ENCODE assay signal across 1 cellular context in the genomic region with DNA sequence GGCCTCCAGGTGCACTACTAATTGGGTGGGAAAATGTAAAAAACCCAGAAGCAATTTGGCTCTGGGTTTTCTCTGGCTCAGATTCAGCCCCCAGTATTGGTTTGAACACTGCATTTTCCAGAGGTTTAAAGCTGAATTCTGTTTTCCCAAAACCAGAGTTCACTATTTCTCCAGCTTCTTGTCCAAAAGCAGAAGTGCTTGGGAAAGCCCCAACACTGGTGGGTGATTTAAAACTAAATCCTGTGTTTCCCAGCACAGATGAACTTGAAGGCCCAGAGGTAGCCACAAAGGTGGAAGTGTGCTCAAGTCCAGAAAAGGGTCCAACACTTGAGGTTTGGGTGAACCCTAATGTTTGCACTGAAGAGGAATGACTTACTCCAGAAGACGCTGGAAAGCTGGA.
TF ChIP-seq lines count a peak whose summit lies in the region.

No MANE protein-coding gene starts in this region.

TF ChIP-seq in neural cell, 6 proteins besides CTCF, POLR2A, EP300 and RAD21:
- no peak for TF ChIP-seq MXI1 (conservative IDR thresholded peaks at IDR 0.05; ENCODE audit: poor library complexity, severe bottlenecking)
- TF ChIP-seq, protein P1, sequence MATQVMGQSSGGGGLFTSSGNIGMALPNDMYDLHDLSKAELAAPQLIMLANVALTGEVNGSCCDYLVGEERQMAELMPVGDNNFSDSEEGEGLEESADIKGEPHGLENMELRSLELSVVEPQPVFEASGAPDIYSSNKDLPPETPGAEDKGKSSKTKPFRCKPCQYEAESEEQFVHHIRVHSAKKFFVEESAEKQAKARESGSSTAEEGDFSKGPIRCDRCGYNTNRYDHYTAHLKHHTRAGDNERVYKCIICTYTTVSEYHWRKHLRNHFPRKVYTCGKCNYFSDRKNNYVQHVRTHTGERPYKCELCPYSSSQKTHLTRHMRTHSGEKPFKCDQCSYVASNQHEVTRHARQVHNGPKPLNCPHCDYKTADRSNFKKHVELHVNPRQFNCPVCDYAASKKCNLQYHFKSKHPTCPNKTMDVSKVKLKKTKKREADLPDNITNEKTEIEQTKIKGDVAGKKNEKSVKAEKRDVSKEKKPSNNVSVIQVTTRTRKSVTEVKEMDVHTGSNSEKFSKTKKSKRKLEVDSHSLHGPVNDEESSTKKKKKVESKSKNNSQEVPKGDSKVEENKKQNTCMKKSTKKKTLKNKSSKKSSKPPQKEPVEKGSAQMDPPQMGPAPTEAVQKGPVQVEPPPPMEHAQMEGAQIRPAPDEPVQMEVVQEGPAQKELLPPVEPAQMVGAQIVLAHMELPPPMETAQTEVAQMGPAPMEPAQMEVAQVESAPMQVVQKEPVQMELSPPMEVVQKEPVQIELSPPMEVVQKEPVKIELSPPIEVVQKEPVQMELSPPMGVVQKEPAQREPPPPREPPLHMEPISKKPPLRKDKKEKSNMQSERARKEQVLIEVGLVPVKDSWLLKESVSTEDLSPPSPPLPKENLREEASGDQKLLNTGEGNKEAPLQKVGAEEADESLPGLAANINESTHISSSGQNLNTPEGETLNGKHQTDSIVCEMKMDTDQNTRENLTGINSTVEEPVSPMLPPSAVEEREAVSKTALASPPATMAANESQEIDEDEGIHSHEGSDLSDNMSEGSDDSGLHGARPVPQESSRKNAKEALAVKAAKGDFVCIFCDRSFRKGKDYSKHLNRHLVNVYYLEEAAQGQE (IDR thresholded peaks at IDR 0.05; ENCODE audit: borderline replicate concordance), result no peak
- TF ChIP-seq POLR2AphosphoS5 (IDR thresholded peaks at IDR 0.05), result no peak
- TF ChIP-seq TAF1 (IDR thresholded peaks at IDR 0.05; ENCODE audit: low read depth), result no peak
- no peak for TF ChIP-seq EZH2 (IDR thresholded peaks at IDR 0.05; ENCODE audit: borderline replicate concordance, insufficient read depth, low read length, poor library complexity, severe bottlenecking)
- TF ChIP-seq SMC3 (conservative IDR thresholded peaks at IDR 0.05; ENCODE audit: poor library complexity), result no peak
